Comparison of ENCODE assay signal across 8 cellular contexts in the genomic region with DNA sequence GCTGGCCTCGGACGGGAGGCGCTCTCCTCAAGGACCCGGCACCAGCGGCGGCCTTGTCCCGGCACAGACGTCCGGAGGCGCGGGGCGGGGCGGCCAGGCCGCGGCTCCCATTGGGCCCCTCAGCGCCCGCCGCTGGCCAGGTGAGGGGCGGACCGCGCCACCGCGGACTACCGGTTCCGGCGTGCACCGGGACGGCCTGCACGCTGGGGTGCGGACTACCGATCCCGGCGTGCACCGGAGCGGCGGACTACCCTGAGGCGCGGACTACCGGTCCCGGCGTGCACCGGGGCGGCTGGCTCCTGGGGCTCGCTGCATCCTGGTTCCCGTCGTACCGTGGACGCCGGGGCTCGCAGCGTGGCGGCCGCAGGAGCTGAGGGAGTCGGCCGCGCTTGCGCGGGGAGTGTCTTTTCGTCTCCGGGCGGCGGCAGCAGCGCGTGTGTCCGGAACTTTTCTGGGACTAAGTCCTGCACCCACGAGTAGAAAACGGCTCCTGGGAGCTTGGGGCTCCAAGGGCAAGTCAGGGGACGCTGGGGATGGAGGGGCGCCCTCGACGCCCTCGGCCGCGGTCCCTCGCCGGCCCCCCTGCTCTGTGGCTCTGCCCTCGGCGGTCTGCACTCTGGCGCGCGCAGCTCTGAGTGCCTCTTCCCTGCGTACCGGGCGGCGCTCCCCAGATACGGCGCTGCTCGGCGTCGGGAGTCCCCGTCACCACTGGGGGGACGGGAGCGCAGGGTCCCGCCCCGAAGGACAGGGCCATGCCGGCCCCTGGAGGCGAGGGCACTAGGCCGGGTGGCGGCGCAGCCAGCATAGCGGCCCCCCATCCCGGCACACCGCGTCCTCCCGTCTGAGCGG. TPM values are rescaled to one million over a fixed set of nuclear protein-coding genes. Genes with fewer than 3 reads are reported as not detected.
DNase-seq lines count a peak whose midpoint lies in the region; ATAC-seq, FAIRE-seq and TF ChIP-seq lines count a peak whose summit lies in the region.

A gene (minus strand): TSS at position 86 of the 849 bp plus-strand sequence. CDS start 206 bp downstream, outside the sequence.

- POLR2A ChIA-PET in HepG2 (lab: Yijun Ruan, JAX): interaction anchor here (1.0 to 2.0 kb wide), 9 partner anchors 9 to 135 kb away, joined by 3 to 16 read pairs (median 4); a partner anchor contains a TSS

- peak in 1 of 2 experiments; percentile 58; a peak in 1 of 4 replicates for TF ChIP-seq POLR2A in HepG2 (IDR thresholded peaks at IDR 0.05; ENCODE audit: insufficient read depth in 1 of 2, low read depth in 2 of 2, low read length in 2 of 2)

- peak; percentile 89 for ATAC-seq in GM19328 (IDR thresholded peaks at IDR 0.05; ENCODE audit: unreplicated experiment)
- ATAC-seq in HG03520 (IDR thresholded peaks at IDR 0.05; ENCODE audit: unreplicated experiment): peak; percentile 88
- ATAC-seq in HepG2: peak; percentile 94

- H3K79me2 ChIP-seq in HepG2 (ENCODE audit: insufficient read depth, low read length): peaks cover 44% of the 10 kb centered on the region

- peaks cover 68% of the 10 kb centered on the region for H3K4me1 ChIP-seq in HepG2 (ENCODE audit: insufficient read depth, low read length)

- peak within 1 kb of the TSS; percentile 90 to 96 (median 92) for H3K4me3 ChIP-seq in HepG2 (replicated peaks in 1 of 3; ENCODE audit: insufficient read depth in 1 of 3, low read depth in 2 of 3, low read length in 3 of 3)

- peak; percentile 26 for FAIRE-seq in HepG2 (lab: Jason Lieb, UNC)

- TSS peak; percentile 69 for BruUV-seq in HepG2 (replicated peaks; lab: Mats Ljungman, UMichigan)

- peak within 1 kb of the TSS; percentile 89 for H3K9ac ChIP-seq in HepG2 (ENCODE audit: insufficient read depth, low read depth, low read length)

- no peak within 1 kb of the TSS for H2AFZ ChIP-seq in HepG2 (ENCODE audit: low read length)

- intact Hi-C loops in HepG2 (cut with micrococcal nuclease; ENCODE audit: unreplicated experiment): loop anchor here (2.0 kb wide), 2 partner anchors 15 to 43 kb away; a partner anchor contains a TSS

- TF ChIP-seq CTCF in HepG2 (CRISPR knock-in tag; IDR thresholded peaks at IDR 0.05): peak; percentile 47; the same call in 1 of the 2 replicates

- peaks cover 3% of the 10 kb centered on the region; the same call in 1 of the 2 replicates for H4K20me1 ChIP-seq in HepG2 (ENCODE audit: insufficient read depth, low read length)

- H3K27ac ChIP-seq in HepG2 (ENCODE audit: extremely low read length, insufficient read depth, low read length): peak within 1 kb of the TSS; percentile 72

- TF ChIP-seq RAD21 in HepG2 (CRISPR knock-in tag; IDR thresholded peaks at IDR 0.05): peak; percentile 55

- H3K9me3 ChIP-seq in HepG2 (ENCODE audit: low read length): no peaks in the 10 kb centered on the region

- no peaks in the 10 kb centered on the region; a peak in 1 of 5 replicates for H3K36me3 ChIP-seq in HepG2 (replicated peaks in 1 of 2; ENCODE audit: control insufficient read depth in 1 of 2, insufficient read depth in 2 of 2, low read length in 2 of 2)

- 8% methylated on average over 2 of the region's 106 CpGs for WGBS in HepG2 (ENCODE audit: low lambda C conversion rate)

- H3K4me2 ChIP-seq in HepG2 (ENCODE audit: low read depth, low read length): peak within 1 kb of the TSS; percentile 89

- TF ChIP-seq EP300 in HepG2 (IDR thresholded peaks at IDR 0.05; ENCODE audit: low read depth in 2 of 2, low read length in 2 of 2): no peak; a peak in 1 of 4 replicates
- TF ChIP-seq EP300 in HepG2 (CRISPR knock-in tag; IDR thresholded peaks at IDR 0.05; ENCODE audit: borderline replicate concordance): no peak

- DNase-seq in C1 segment of cervical spinal cord (lab: John Stamatoyannopoulos, UW) (peak; percentile 65 to 97 (median 92)), NCI-H526 treated with DMSO at 0.1 percent for 48 hours (lab: John Stamatoyannopoulos, UW) (peak; percentile 91), dedifferentiated amniotic fluid mesenchymal stem cell (ENCODE audit: extremely low spot score) (peak; percentile 70), HepG2 (ENCODE audit: low spot score) (peak; percentile 84)
- peak; percentile 91 for DNase-seq in activated CD4-positive, alpha-beta T cell treated with anti-CD3 and anti-CD28 coated beads, Interleukin-2, amount 50 U/mL, for 1 hour
- peak; percentile 94 for DNase-seq in stimulated activated CD4-positive, alpha-beta T cell treated with anti-CD3 and anti-CD28 coated beads, Interleukin-4, amount 100 ng/mL, for 1 hour

- CTCF ChIA-PET in HepG2 (lab: Yijun Ruan, JAX; ENCODE audit: low intra/inter-chr PET ratio, low total read pairs): interaction anchor here (1.2 kb wide), 1 partner anchor 43 kb away, joined by 4 read pairs; no protein-coding TSS in a partner anchor

- in situ Hi-C loops in HepG2 (cut with HindIII; ENCODE audit: extremely low pct_ligation_motif_present, low pct_unique_long_range_greater_than_20kb): no loop called here

- H3K27me3 ChIP-seq in HepG2 (ENCODE audit: control insufficient read depth in 1 of 2, insufficient read depth in 2 of 2, low read length in 2 of 2): no peaks in the 10 kb centered on the region; a peak in 1 of 5 replicates

TF ChIP-seq in HepG2, 621 proteins besides CTCF, POLR2A, EP300 and RAD21 (continues in another document):
- TF ChIP-seq NR2F6 (IDR thresholded peaks at IDR 0.05): no peak
- no peak; the same call in 1 of the 2 replicates for TF ChIP-seq NR2F6 (CRISPR knock-in tag; IDR thresholded peaks at IDR 0.05)
- no peak for TF ChIP-seq KDM1A (CRISPR knock-in tag; IDR thresholded peaks at IDR 0.05)
- TF ChIP-seq ZNF451 (CRISPR knock-in tag; IDR thresholded peaks at IDR 0.05): 0 out of 2 replicates have a peak, but pooled peaks have one; percentile 57
- no peak for TF ChIP-seq ZNF329 (CRISPR knock-in tag; IDR thresholded peaks at IDR 0.05; ENCODE audit: low read depth)
- 0 out of 2 replicates have a peak, but pooled peaks have one; percentile 69 for TF ChIP-seq KLF9 (CRISPR knock-in tag; IDR thresholded peaks at IDR 0.05; ENCODE audit: low read depth)
- TF ChIP-seq, protein P1, sequence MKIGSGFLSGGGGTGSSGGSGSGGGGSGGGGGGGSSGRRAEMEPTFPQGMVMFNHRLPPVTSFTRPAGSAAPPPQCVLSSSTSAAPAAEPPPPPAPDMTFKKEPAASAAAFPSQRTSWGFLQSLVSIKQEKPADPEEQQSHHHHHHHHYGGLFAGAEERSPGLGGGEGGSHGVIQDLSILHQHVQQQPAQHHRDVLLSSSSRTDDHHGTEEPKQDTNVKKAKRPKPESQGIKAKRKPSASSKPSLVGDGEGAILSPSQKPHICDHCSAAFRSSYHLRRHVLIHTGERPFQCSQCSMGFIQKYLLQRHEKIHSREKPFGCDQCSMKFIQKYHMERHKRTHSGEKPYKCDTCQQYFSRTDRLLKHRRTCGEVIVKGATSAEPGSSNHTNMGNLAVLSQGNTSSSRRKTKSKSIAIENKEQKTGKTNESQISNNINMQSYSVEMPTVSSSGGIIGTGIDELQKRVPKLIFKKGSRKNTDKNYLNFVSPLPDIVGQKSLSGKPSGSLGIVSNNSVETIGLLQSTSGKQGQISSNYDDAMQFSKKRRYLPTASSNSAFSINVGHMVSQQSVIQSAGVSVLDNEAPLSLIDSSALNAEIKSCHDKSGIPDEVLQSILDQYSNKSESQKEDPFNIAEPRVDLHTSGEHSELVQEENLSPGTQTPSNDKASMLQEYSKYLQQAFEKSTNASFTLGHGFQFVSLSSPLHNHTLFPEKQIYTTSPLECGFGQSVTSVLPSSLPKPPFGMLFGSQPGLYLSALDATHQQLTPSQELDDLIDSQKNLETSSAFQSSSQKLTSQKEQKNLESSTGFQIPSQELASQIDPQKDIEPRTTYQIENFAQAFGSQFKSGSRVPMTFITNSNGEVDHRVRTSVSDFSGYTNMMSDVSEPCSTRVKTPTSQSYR (CRISPR knock-in tag; IDR thresholded peaks at IDR 0.05; ENCODE audit: borderline replicate concordance): no peak
- no peak for TF ChIP-seq ATAD3A (CRISPR knock-in tag; IDR thresholded peaks at IDR 0.05)
- TF ChIP-seq TBL1XR1 (IDR thresholded peaks at IDR 0.05; ENCODE audit: borderline replicate concordance, low read length, partially characterized antibody): no peak
- TF ChIP-seq ZNF10 (CRISPR knock-in tag; IDR thresholded peaks at IDR 0.05; ENCODE audit: borderline replicate concordance, low read depth): no peak
- TF ChIP-seq AGO1 (IDR thresholded peaks at IDR 0.05; ENCODE audit: low read depth, low read length, poor library complexity, severe bottlenecking): no peak
- TF ChIP-seq SP4 (CRISPR knock-in tag; IDR thresholded peaks at IDR 0.05): peak; percentile 84; the same call in 1 of the 2 replicates
- TF ChIP-seq ZNF543 (CRISPR knock-in tag; IDR thresholded peaks at IDR 0.05): peak; percentile 52

RNA-seq across cellular contexts. Expression of the gene that starts here (rescaled TPM):
- total RNA-seq in HepG2 (2016; rRNA removed; fragmentation: Illumina TruSeq; extraction: Trizol): 29.4 and 41.6 TPM in 2 replicates
- total RNA-seq in HepG2 (2016; cell fraction: cytosol; rRNA removed; fragmentation: Illumina TruSeq; extraction: Trizol; ENCODE audit: low read depth): 5.3 and 7.1 TPM in 2 replicates
- 25.4 and 43.2 TPM in 2 replicates for total RNA-seq in HepG2 (2016; cell fraction: insoluble cytoplasmic fraction; rRNA removed; fragmentation: Illumina TruSeq; extraction: Trizol)
- 10.6 and 10.8 TPM in 2 replicates for total RNA-seq in HepG2 (2016; cell fraction: membrane; rRNA removed; fragmentation: Illumina TruSeq; extraction: Trizol)
- 39.8 and 46.4 TPM in 2 replicates for total RNA-seq in HepG2 (2016; cell fraction: nucleus; rRNA removed; fragmentation: Illumina TruSeq; extraction: Trizol)
- polyA plus RNA-seq in HepG2 (2011; rRNA removed): 9.7 and 14.7 TPM in 2 replicates
- 6.3 and 8.5 TPM in 2 replicates for polyA plus RNA-seq in HepG2 (2011; cell fraction: cytosol; rRNA removed)
- polyA plus RNA-seq in HepG2 (2011; cell fraction: nucleus; rRNA removed): 56.2 and 61.1 TPM in 2 replicates
- 12.6 and 16.7 TPM in 2 replicates for polyA plus RNA-seq in HepG2 (2012)
- polyA plus RNA-seq in HepG2 (2016; cell fraction: cytosol; fragmentation: Illumina TruSeq; extraction: Trizol; ENCODE audit: low read depth): 1.6 and 2.1 TPM in 2 replicates
- polyA plus RNA-seq in HepG2 (2016; cell fraction: insoluble cytoplasmic fraction; fragmentation: Illumina TruSeq; extraction: Trizol; ENCODE audit: low read depth): 14.8 and 19.6 TPM in 2 replicates
- polyA plus RNA-seq in HepG2 (2016; cell fraction: membrane; fragmentation: Illumina TruSeq; extraction: Trizol; ENCODE audit: low read depth): 3.7 and 4.3 TPM in 2 replicates
- 74.4 and 84.9 TPM in 2 replicates for polyA plus RNA-seq in HepG2 (2016; cell fraction: nucleus; fragmentation: Illumina TruSeq; extraction: Trizol; ENCODE audit: insufficient read depth, low read depth)
- polyA minus RNA-seq in HepG2 (2011; rRNA and poly(A)+ RNA removed; ENCODE audit: low replicate concordance): 41.3 and 51.6 TPM in 2 replicates
- 26.3 and 30.1 TPM in 2 replicates for polyA minus RNA-seq in HepG2 (2011; cell fraction: cytosol; rRNA and poly(A)+ RNA removed)
- polyA minus RNA-seq in HepG2 (2011; cell fraction: nucleus; rRNA and poly(A)+ RNA removed): 21.1 and 31.3 TPM in 2 replicates

Comparison
In these comparisons a context has a peak if more than half of its experiments do, and no peak if none do; other contexts are left out.
1. Peak in every context shown above with its lines: DNase-seq, ATAC-seq, H3K4me3 ChIP-seq and H3K27ac ChIP-seq.